1 cellular context compared by ENCODE assay signal in genomic region chr1:20732588-20733360, GRCh38.
TF ChIP-seq lines count a peak whose summit lies in the region.

TSS of gene SH2D5 (minus strand) at chr1:20732703. CDS start at chr1:20728044, 4,659 bp downstream.

TF ChIP-seq in HepG2, 621 proteins besides CTCF, POLR2A, EP300 and RAD21 (continued from another document and continues in another):
- TF ChIP-seq ZNF574 (CRISPR knock-in tag; IDR thresholded peaks at IDR 0.05) (peak; percentile 33; the same call in 1 of the 2 replicates), SP140L (CRISPR knock-in tag; IDR thresholded peaks at IDR 0.05; ENCODE audit: borderline replicate concordance) (no peak), PPARG (CRISPR knock-in tag; conservative IDR thresholded peaks at IDR 0.05) (peak; percentile 58; the same call in 1 of the 2 replicates), MAFG (CRISPR knock-in tag; IDR thresholded peaks at IDR 0.05) (no peak), IRF1 (CRISPR knock-in tag; IDR thresholded peaks at IDR 0.05; ENCODE audit: low read depth) (no peak), SOX5 (CRISPR knock-in tag; IDR thresholded peaks at IDR 0.05; ENCODE audit: borderline replicate concordance) (no peak; the same call in 1 of the 2 replicates), PBX2 (CRISPR knock-in tag; IDR thresholded peaks at IDR 0.05) (no peak), ZNF530 (CRISPR knock-in tag; IDR thresholded peaks at IDR 0.05; ENCODE audit: low read depth) (no peak), ZNF292 (CRISPR knock-in tag; IDR thresholded peaks at IDR 0.05; ENCODE audit: borderline replicate concordance, low read depth) (no peak; the same call in 1 of the 2 replicates), FOXA1 (IDR thresholded peaks at IDR 0.05) (no peak), FOXA1 (CRISPR knock-in tag; IDR thresholded peaks at IDR 0.05) (no peak), DDIT3 (CRISPR knock-in tag; IDR thresholded peaks at IDR 0.05) (0 out of 2 replicates have a peak, but pooled peaks have one; percentile 46), PAF1 (CRISPR knock-in tag; IDR thresholded peaks at IDR 0.05) (no peak), PTBP1 (IDR thresholded peaks at IDR 0.05; ENCODE audit: low read depth, low read length, poor library complexity, severe bottlenecking) (no peak), ZNF10 (CRISPR knock-in tag; IDR thresholded peaks at IDR 0.05; ENCODE audit: borderline replicate concordance, low read depth) (no peak), MATR3 (CRISPR knock-in tag; IDR thresholded peaks at IDR 0.05) (no peak), ZNF737 (CRISPR knock-in tag; IDR thresholded peaks at IDR 0.05; ENCODE audit: borderline replicate concordance) (no peak), PHB2 (IDR thresholded peaks at IDR 0.05; ENCODE audit: partially characterized antibody) (no peak), DMTF1 (CRISPR knock-in tag; IDR thresholded peaks at IDR 0.05) (no peak), SIN3A (IDR thresholded peaks at IDR 0.05; ENCODE audit: borderline replicate concordance, low read depth, low read length) (no peak), MZF1 (CRISPR knock-in tag; IDR thresholded peaks at IDR 0.05; ENCODE audit: borderline replicate concordance) (0 out of 2 replicates have a peak, but pooled peaks have one; percentile 54), CC2D1A (CRISPR knock-in tag; IDR thresholded peaks at IDR 0.05) (no peak), MEF2D (CRISPR knock-in tag; IDR thresholded peaks at IDR 0.05) (peak; percentile 56; the same call in 1 of the 2 replicates), SMAD1 (CRISPR knock-in tag; IDR thresholded peaks at IDR 0.05; ENCODE audit: borderline replicate concordance, low read depth) (no peak), MTF1 (CRISPR knock-in tag; IDR thresholded peaks at IDR 0.05) (0 out of 2 replicates have a peak, but pooled peaks have one; percentile 22), ZKSCAN8 (CRISPR knock-in tag; IDR thresholded peaks at IDR 0.05; ENCODE audit: borderline replicate concordance) (no peak; the same call in 1 of the 2 replicates), TRIM24 (CRISPR knock-in tag; IDR thresholded peaks at IDR 0.05) (no peak), JARID2 (CRISPR knock-in tag; IDR thresholded peaks at IDR 0.05; ENCODE audit: insufficient replicate concordance) (no peak), AGO1 (IDR thresholded peaks at IDR 0.05; ENCODE audit: low read depth, low read length, poor library complexity, severe bottlenecking) (no peak), ISL2 (CRISPR knock-in tag; IDR thresholded peaks at IDR 0.05) (no peak), REPIN1 (CRISPR knock-in tag; IDR thresholded peaks at IDR 0.05; ENCODE audit: borderline replicate concordance, low read depth) (no peak), CENPT (CRISPR knock-in tag; IDR thresholded peaks at IDR 0.05; ENCODE audit: low read depth) (no peak), TBP (CRISPR knock-in tag; IDR thresholded peaks at IDR 0.05) (no peak), HIC2 (CRISPR knock-in tag; IDR thresholded peaks at IDR 0.05; ENCODE audit: low read depth) (no peak), CENPX (CRISPR knock-in tag; IDR thresholded peaks at IDR 0.05) (no peak), ZNF30 (CRISPR knock-in tag; IDR thresholded peaks at IDR 0.05) (no peak), KDM5B (CRISPR knock-in tag; IDR thresholded peaks at IDR 0.05; ENCODE audit: borderline replicate concordance) (no peak), ZBTB38 (CRISPR knock-in tag; IDR thresholded peaks at IDR 0.05) (no peak), ZNF784 (CRISPR knock-in tag; IDR thresholded peaks at IDR 0.05; ENCODE audit: borderline replicate concordance) (no peak), ZNF710 (CRISPR knock-in tag; IDR thresholded peaks at IDR 0.05; ENCODE audit: borderline replicate concordance) (no peak), ZSCAN25 (CRISPR knock-in tag; IDR thresholded peaks at IDR 0.05) (no peak), KIAA2018 (CRISPR knock-in tag; IDR thresholded peaks at IDR 0.05; ENCODE audit: borderline replicate concordance) (no peak), SMARCC2 (IDR thresholded peaks at IDR 0.05) (no peak), ZNF496 (CRISPR knock-in tag; IDR thresholded peaks at IDR 0.05; ENCODE audit: insufficient replicate concordance) (no peak)
